3 cellular contexts compared by ENCODE assay signal in the genomic region with DNA sequence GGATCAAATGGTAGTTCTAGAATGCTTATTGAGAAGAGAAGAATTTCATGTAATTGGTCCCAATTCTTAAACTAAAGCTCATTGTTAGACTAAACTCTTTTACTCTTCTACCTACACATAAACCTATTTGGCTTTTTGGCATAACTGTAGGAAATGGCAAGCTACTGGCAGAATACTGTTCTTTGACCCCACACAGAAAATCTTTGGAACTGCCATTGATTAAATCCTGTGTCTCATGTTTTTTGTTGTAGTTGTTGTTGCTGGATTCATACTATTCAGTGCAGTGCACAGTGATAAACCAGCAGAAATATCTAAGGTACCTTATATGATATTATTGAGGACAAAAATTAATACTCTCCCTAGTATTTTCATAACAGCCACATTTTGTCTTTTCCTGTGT.
"Had no signal": no experiment of that assay in that cellular context is flagged by ENCODE, and none has a peak within 500 bp of the region (broad histone marks: within the 10 kb centered on the region; RNA-seq: fewer than 3 reads in every experiment).

No MANE protein-coding gene starts in this region.

- ATAC-seq: GM23338 had no signal

- H3K4me3 ChIP-seq: GM23338 had no signal

- DNase-seq: H9, HCEC 1CT had no signal
